8 cellular contexts compared by ENCODE assay signal in the genomic region with DNA sequence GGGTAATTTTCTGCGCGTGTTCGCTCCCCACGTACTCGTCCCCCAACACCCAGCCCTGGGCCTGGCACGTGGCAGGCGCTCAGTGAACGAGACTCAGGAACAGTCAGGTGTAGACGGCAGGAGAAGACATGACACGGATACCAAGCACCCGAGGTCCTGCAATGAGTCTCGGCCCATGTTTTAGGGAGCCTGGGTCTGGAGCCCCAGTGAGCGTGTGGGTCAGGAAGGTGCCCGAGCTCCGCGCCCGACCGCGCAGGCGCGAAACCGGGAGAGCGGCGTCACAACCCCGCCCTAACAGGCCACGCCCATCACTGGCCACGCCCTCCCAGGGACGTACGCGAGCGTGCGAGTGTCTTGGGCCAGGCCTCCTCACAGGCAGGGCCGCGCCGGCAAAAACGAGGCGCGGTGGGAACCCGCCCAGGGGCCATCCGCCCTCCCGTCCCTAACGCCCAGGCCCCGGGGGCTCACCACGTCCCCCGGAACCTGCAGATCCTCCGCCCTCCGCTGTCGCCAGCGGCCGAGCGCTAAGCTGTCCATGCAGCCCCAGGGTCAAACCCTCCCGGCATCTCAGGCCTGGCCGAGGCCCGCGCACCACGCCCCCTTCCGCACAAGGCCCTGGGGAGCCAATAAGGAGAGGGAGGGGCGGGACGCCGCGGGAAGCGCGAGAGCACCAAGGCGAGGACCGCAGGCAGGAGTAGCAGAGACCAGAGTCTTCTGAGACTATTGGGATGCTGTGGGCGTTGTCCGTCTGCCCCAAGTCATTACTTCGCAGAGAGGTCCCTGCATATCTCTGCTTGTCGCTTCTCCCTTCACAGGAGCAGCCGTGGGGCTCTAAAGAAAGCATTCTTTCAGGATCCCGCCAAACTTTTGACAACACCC. TPM values are rescaled to one million over a fixed set of nuclear protein-coding genes. Genes with fewer than 3 reads are reported as not detected.
DNase-seq lines count a peak whose midpoint lies in the region; ATAC-seq and TF ChIP-seq lines count a peak whose summit lies in the region.

TSS of gene C10orf143 (minus strand) at position 595 of the 879 bp plus-strand sequence. CDS start at position 537, 58 bp downstream.

- no peak for TF ChIP-seq CTCF in chondrocyte (IDR thresholded peaks at IDR 0.05)

- H3K36me3 Mint-ChIP-seq in chondrocyte (ENCODE audit: low read depth), result peaks cover 1% of the 10 kb centered on the region

- H3K27me3 Mint-ChIP-seq in chondrocyte (ENCODE audit: low read depth), result no peaks in the 10 kb centered on the region

- H3K4me1 Mint-ChIP-seq in chondrocyte (ENCODE audit: low read depth), result peaks cover 27% of the 10 kb centered on the region

- peak within 1 kb of the TSS; percentile 96 for H3K27ac Mint-ChIP-seq in chondrocyte (ENCODE audit: unreplicated experiment)

- peak; percentile 87 for TF ChIP-seq POLR2A in GM19193 (IDR thresholded peaks at IDR 0.05; ENCODE audit: extremely low read depth, insufficient read depth, insufficient read length)

- ATAC-seq in HG03432 (IDR thresholded peaks at IDR 0.05; ENCODE audit: unreplicated experiment), result peak; percentile 87

- peak; percentile 86 to 90 for DNase-seq in AML-193 (lab: John Stamatoyannopoulos, UW)
- DNase-seq in NCI-H460 (ENCODE audit: extremely low read depth, low read depth), result peak; percentile 96
- peak; percentile 94 to 99 for DNase-seq in activated CD4-positive, alpha-beta T cell treated with anti-CD3 and anti-CD28 coated beads for 24 hours (ENCODE audit: low read depth in 2 of 2)
- DNase-seq in chondrocyte (ENCODE audit: low spot score), result peak; percentile 100
- peak; percentile 95 for DNase-seq in kidney glomerular epithelial cell (lab: John Stamatoyannopoulos, UW)
- DNase-seq in stimulated activated CD4-positive, alpha-beta T cell treated with anti-CD3 and anti-CD28 coated beads, Interleukin-15, amount 100 ng/mL, for 48 hours (ENCODE audit: low read depth in 2 of 2), result peak; percentile 93 to 94

- H3K4me3 Mint-ChIP-seq in chondrocyte (ENCODE audit: unreplicated experiment), result peak within 1 kb of the TSS; percentile 89

- no peaks in the 10 kb centered on the region for H3K9me3 Mint-ChIP-seq in chondrocyte (ENCODE audit: low read depth)

RNA-seq across cellular contexts. Expression of gene C10orf143, which starts in this region (rescaled TPM):
- 0.27 TPM in 1 of 2 replicates, not detected in the other for total RNA-seq in NCI-H460 (2014; rRNA removed; shearing (Covaris generic))
- polyA plus RNA-seq in NCI-H460 (2014; cell fraction: nucleus; rRNA removed), result 0.05 TPM in 1 of 2 replicates, not detected in the other
- 2.5 to 6.2 TPM (median 2.6 TPM) in 3 replicates for total RNA-seq in chondrocyte

Comparison
In these comparisons a context has a peak if more than half of its experiments do, and no peak if none do; other contexts are left out.
1. Peak in every context shown above with its lines: DNase-seq and ATAC-seq.
2. Peak in DNase-seq in NCI-H460; RNA of the gene not detected or under 1 TPM.